ENCODE assay signal across 19 cellular contexts in genomic region chr1:177471244-177471643, GRCh38.
DNase-seq lines count a peak whose midpoint lies in the region; ATAC-seq and TF ChIP-seq lines count a peak whose summit lies in the region.
"Had no signal": no experiment of that assay in that cellular context is flagged by ENCODE, and none has a peak within 500 bp of the region (broad histone marks: within the 10 kb centered on the region; RNA-seq: fewer than 3 reads in every experiment).

No MANE protein-coding gene starts in this region.

- no peaks in the 10 kb centered on the region for H3K27me3 Mint-ChIP-seq in GM23338 (ENCODE audit: insufficient read depth, low read depth, poor library complexity)

- no peak overlapping the region for H3K4me2 ChIP-seq in GM23248 (ENCODE audit: unreplicated experiment)
- no peak overlapping the region for H3K4me2 ChIP-seq in GM23338

- H3K4me3 ChIP-seq in GM23248 (no peak overlapping the region), fibroblast of mammary gland (ENCODE audit: control insufficient read depth, low read depth, low read length) (no peak overlapping the region), skeletal muscle cell (ENCODE audit: low read depth, low read length) (no peak overlapping the region), GM23338 (no peak overlapping the region)
- H3K4me3 ChIP-seq: K562 had no signal

- no peaks in the 10 kb centered on the region for H3K4me1 Mint-ChIP-seq in GM23338

- 0% methylated on average over 1 of the region's 1 CpG for WGBS in GM23248 (ENCODE audit: low coverage in 1 of 2, low lambda C conversion rate in 2 of 2, missing lambda C conversion rate in 2 of 2), 2 experiments

- no peak for TF ChIP-seq CTCF in fibroblast of mammary gland (conservative IDR thresholded peaks at IDR 0.05; ENCODE audit: control insufficient read depth, insufficient read depth, low read depth, low read length)
- no peak for TF ChIP-seq CTCF in GM23338 (conservative IDR thresholded peaks at IDR 0.05; ENCODE audit: low read depth in 2 of 2)

- ATAC-seq in HG03280 (IDR thresholded peaks at IDR 0.05; ENCODE audit: unreplicated experiment) (no peak), GM23338 (no peak)
- ATAC-seq: K562 had no signal

- no peak overlapping the region for H3K27ac Mint-ChIP-seq in GM23338

- H2AFZ ChIP-seq in GM23248 = no peak overlapping the region
- H2AFZ ChIP-seq in GM23338 = no peak overlapping the region

- no peaks in the 10 kb centered on the region for H3K36me3 Mint-ChIP-seq in GM23338 (ENCODE audit: low read depth)

- H3K79me2 ChIP-seq in GM23248 (ENCODE audit: insufficient read depth) (no peaks in the 10 kb centered on the region), GM23338 (replicated peaks; ENCODE audit: insufficient read depth) (no peaks in the 10 kb centered on the region)

- no peaks in the 10 kb centered on the region for H3K9me3 Mint-ChIP-seq in GM23338

- H3K27ac ChIP-seq in GM23248 = no peak overlapping the region
- no peak overlapping the region for H3K27ac ChIP-seq in GM23338 (ENCODE audit: low read depth)
- H3K27ac ChIP-seq: C4-2B had no signal

- H3K4me1 ChIP-seq in GM23248 (ENCODE audit: insufficient read depth) (peaks cover 16% of the 10 kb centered on the region; the same call in 1 of the 2 replicates), GM23338 (ENCODE audit: insufficient read depth) (no peaks in the 10 kb centered on the region)

- in situ Hi-C loops in GM23248 (cut with MboI) = no loop called here

- H3K9me3 ChIP-seq in GM23248 (ENCODE audit: low read depth) = no peaks in the 10 kb centered on the region

- no peaks in the 10 kb centered on the region for H3K9me2 ChIP-seq in GM23248 (ENCODE audit: insufficient read depth)
- no peaks in the 10 kb centered on the region for H3K9me2 ChIP-seq in GM23338 (ENCODE audit: insufficient read depth)

- H3F3A ChIP-seq in GM23248 (ENCODE audit: insufficient read depth) (no peaks in the 10 kb centered on the region), GM23338 (replicated peaks; ENCODE audit: low read depth) (no peaks in the 10 kb centered on the region)

- DNase-seq in GM23248 = peak; percentile 68
- peak; percentile 29 for DNase-seq in astrocyte of the hippocampus (ENCODE audit: low read depth, low spot score)
- peak; percentile 92 for DNase-seq in fibroblast of mammary gland (ENCODE audit: low read depth)
- DNase-seq in skeletal muscle cell (ENCODE audit: low read depth) = peak; percentile 47
- DNase-seq in COLO829 (ENCODE audit: low spot score) = no peak
- DNase-seq in GM23338 (ENCODE audit: low spot score) = no peak
- no peak for DNase-seq in NCI-H128 (lab: John Stamatoyannopoulos, UW; ENCODE audit: unreplicated experiment)
- DNase-seq: AML-193, DND-41, HCEC 1CT, MV-4-11, NCI-H1417, NCI-H187, NCI-H2107, NCI-H510A treated with DMSO at 0.1 percent for 48 hours, NCI-H82 had no signal

- no peak overlapping the region for H3K9ac ChIP-seq in GM23248

- H3K27me3 ChIP-seq in GM23248 (replicated peaks; ENCODE audit: insufficient read depth) = peaks cover 2% of the 10 kb centered on the region; the same call in 1 of the 2 replicates
- no peaks in the 10 kb centered on the region for H3K27me3 ChIP-seq in GM23338 (ENCODE audit: insufficient read depth)

- no peaks in the 10 kb centered on the region for H3K36me3 ChIP-seq in GM23248 (ENCODE audit: low read depth)
- H3K36me3 ChIP-seq in GM23338 (ENCODE audit: insufficient read depth) = no peaks in the 10 kb centered on the region

- H4K20me1 ChIP-seq in GM23248 (ENCODE audit: insufficient read depth) = no peaks in the 10 kb centered on the region
- no peaks in the 10 kb centered on the region for H4K20me1 ChIP-seq in GM23338 (replicated peaks; ENCODE audit: insufficient read depth)

- H3K4me3 Mint-ChIP-seq in GM23338 = no peak overlapping the region

TF ChIP-seq in GM23338, 12 proteins besides CTCF, POLR2A, EP300 and RAD21 (continues in another document):
- TF ChIP-seq ZNF462 (CRISPR knock-in tag; IDR thresholded peaks at IDR 0.05) = no peak
- TF ChIP-seq STAT1 (IDR thresholded peaks at IDR 0.05; ENCODE audit: unreplicated experiment) = no peak
- no peak for TF ChIP-seq ETS1 (IDR thresholded peaks at IDR 0.05)
- no peak for TF ChIP-seq CREB1 (CRISPR knock-in tag; IDR thresholded peaks at IDR 0.05; ENCODE audit: low read depth)
- no peak for TF ChIP-seq EZH2 (IDR thresholded peaks at IDR 0.05; ENCODE audit: low read depth, unreplicated experiment)
- TF ChIP-seq EZH2phosphoT487 (IDR thresholded peaks at IDR 0.05; ENCODE audit: unreplicated experiment) = no peak

Comparison
In these comparisons a context has a peak if more than half of its experiments do, and no peak if none do; other contexts are left out.
1. DNase-seq: peak in GM23248 (single experiment), astrocyte of the hippocampus (single experiment), fibroblast of mammary gland (single experiment) and skeletal muscle cell (single experiment); none in COLO829 (single experiment), GM23338 (single experiment) and NCI-H128 (single experiment).